ENCODE assay signal across 9 cellular contexts in the genomic region with DNA sequence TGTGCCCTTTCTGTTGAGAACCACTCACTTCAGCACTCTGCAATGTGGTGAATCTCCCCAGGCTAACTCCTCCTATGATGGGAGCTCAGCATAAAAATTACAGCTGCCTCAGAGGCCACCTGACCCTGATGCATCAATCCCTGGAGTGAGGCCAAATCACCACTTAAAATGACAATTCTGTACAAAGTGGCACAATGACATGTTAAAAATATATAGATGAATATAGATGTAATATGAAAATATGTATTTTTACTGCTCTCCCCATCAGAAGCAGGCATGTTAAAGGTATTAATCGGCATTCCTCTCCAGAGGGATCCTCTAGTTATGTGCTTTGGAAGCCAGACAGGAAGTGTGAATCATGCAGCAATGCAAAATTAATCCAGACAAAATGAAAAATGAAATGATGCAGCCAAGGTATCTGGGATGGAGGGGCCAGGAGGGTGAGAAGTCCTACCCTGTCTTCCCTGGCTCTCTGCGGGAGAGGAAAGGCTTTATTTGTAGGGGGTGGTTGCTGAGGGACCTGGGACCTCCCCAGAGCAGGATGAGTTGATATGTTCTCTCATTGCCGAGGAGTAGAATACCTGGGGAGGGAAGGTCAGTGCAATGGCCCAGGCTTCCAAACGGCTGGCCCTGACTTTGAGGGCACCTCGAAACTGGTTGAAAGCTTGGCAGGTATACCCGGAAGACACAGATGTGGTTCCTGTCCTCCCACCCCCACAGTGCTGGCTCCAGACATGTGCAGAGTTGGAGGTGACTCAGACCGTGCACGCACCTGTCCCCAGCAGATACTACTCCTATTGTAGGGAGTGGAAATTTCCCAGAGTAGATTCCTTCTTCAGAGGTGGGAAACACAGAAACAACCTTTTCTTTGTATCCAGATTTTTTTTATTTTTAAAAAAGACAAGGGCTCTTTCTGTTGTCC.
DNase-seq lines count a peak whose midpoint lies in the region; ATAC-seq and TF ChIP-seq lines count a peak whose summit lies in the region.
"Had no signal": no experiment of that assay in that cellular context is flagged by ENCODE, and none has a peak within 500 bp of the region (broad histone marks: within the 10 kb centered on the region; RNA-seq: fewer than 3 reads in every experiment).

No MANE protein-coding gene starts in this region.

- ATAC-seq in HG02884 (IDR thresholded peaks at IDR 0.05; ENCODE audit: unreplicated experiment) (no peak), GM19455 (IDR thresholded peaks at IDR 0.05; ENCODE audit: unreplicated experiment) (no peak)
- ATAC-seq: effector memory CD8-positive, alpha-beta T cell had no signal

- no peaks in the 10 kb centered on the region for H3K27me3 Mint-ChIP-seq in MCF 10A (ENCODE audit: insufficient read depth, unreplicated experiment)
- no peaks in the 10 kb centered on the region for H3K27me3 Mint-ChIP-seq in nephron (ENCODE audit: low read depth)
- peaks cover 27% of the 10 kb centered on the region for H3K27me3 Mint-ChIP-seq in activated T-helper 2 cell treated with anti-CD3 and anti-CD28 coated beads, Interferon-gamma antibody, Interleukin-2, Interleukin-4, amounts not matched to agents 10 μg/mL and 5 μg/mL and 100 μg/mL, durations not matched to agents 14 hours and 24 hours and 36 hours (ENCODE audit: low read depth)

- intact Hi-C loops in MCF 10A (cut with micrococcal nuclease) = no loop called here
- intact Hi-C loops in activated T-helper 2 cell treated with anti-CD3 and anti-CD28 coated beads, Interferon-gamma antibody, Interleukin-2, Interleukin-4, amounts not matched to agents 10 μg/mL and 5 μg/mL and 100 μg/mL, durations not matched to agents 14 hours and 24 hours and 36 hours (cut with micrococcal nuclease) = no loop called here

- H3K9me3 Mint-ChIP-seq in MCF 10A (ENCODE audit: unreplicated experiment) = no peaks in the 10 kb centered on the region
- H3K9me3 Mint-ChIP-seq in nephron = no peaks in the 10 kb centered on the region
- no peaks in the 10 kb centered on the region for H3K9me3 Mint-ChIP-seq in activated T-helper 2 cell treated with anti-CD3 and anti-CD28 coated beads, Interferon-gamma antibody, Interleukin-2, Interleukin-4, amounts not matched to agents 10 μg/mL and 5 μg/mL and 100 μg/mL, durations not matched to agents 14 hours and 24 hours and 36 hours
- H3K9me3 Mint-ChIP-seq: effector memory CD8-positive, alpha-beta T cell had no signal

- BruUV-seq in MCF 10A (replicated peaks; lab: Mats Ljungman, UMichigan) = no TSS peak

- peak; percentile 29 for DNase-seq in EH (ENCODE audit: low read depth)
- peak; percentile 48 for DNase-seq in NCI-H2029 treated with DMSO at 0.1 percent for 48 hours (lab: John Stamatoyannopoulos, UW)
- DNase-seq in MCF 10A (ENCODE audit: unreplicated experiment) = peak; percentile 85
- DNase-seq in effector CD8-positive, alpha-beta T cell (lab: John Stamatoyannopoulos, UW) = no peak
- DNase-seq in activated T-helper 2 cell treated with anti-CD3 and anti-CD28 coated beads, Interferon-gamma antibody, Interleukin-2, Interleukin-4, amounts not matched to agents 10 μg/mL and 5 μg/mL and 100 μg/mL, durations not matched to agents 14 hours and 24 hours and 36 hours (ENCODE audit: low spot score) = no peak
- DNase-seq: effector memory CD8-positive, alpha-beta T cell had no signal

- TF ChIP-seq CTCF in MCF 10A (IDR thresholded peaks at IDR 0.05; ENCODE audit: unreplicated experiment) (no peak), nephron (IDR thresholded peaks at IDR 0.05; ENCODE audit: unreplicated experiment in 3 of 3) (no peak)

- H3K27ac Mint-ChIP-seq in MCF 10A (ENCODE audit: low read depth, unreplicated experiment) (no peak overlapping the region), nephron (peak overlapping the region; percentile 80 to 94 (median 88))
- H3K27ac Mint-ChIP-seq in activated T-helper 2 cell treated with anti-CD3 and anti-CD28 coated beads, Interferon-gamma antibody, Interleukin-2, Interleukin-4, amounts not matched to agents 10 μg/mL and 5 μg/mL and 100 μg/mL, durations not matched to agents 14 hours and 24 hours and 36 hours = no peak overlapping the region
- H3K27ac Mint-ChIP-seq: effector memory CD8-positive, alpha-beta T cell had no signal

- H3K4me3 Mint-ChIP-seq in MCF 10A (ENCODE audit: unreplicated experiment) (peak overlapping the region; percentile 13), nephron (peak overlapping the region in 1 of 3 experiments; percentile 15)
- H3K4me3 Mint-ChIP-seq in activated T-helper 2 cell treated with anti-CD3 and anti-CD28 coated beads, Interferon-gamma antibody, Interleukin-2, Interleukin-4, amounts not matched to agents 10 μg/mL and 5 μg/mL and 100 μg/mL, durations not matched to agents 14 hours and 24 hours and 36 hours (ENCODE audit: low read depth) = no peak overlapping the region
- H3K4me3 Mint-ChIP-seq: effector memory CD8-positive, alpha-beta T cell had no signal

- POLR2A ChIA-PET in MCF 10A (lab: Yijun Ruan, JAX) = interaction anchor here (0.7 to 0.8 kb wide), 4 partner anchors 16 to 185 kb away, joined by 3 to 5 read pairs (median 3); no protein-coding TSS in a partner anchor

- H3K4me1 Mint-ChIP-seq in MCF 10A (ENCODE audit: insufficient read depth, unreplicated experiment) (peaks cover 35% of the 10 kb centered on the region), nephron (peaks cover 77% of the 10 kb centered on the region)
- H3K4me1 Mint-ChIP-seq in activated T-helper 2 cell treated with anti-CD3 and anti-CD28 coated beads, Interferon-gamma antibody, Interleukin-2, Interleukin-4, amounts not matched to agents 10 μg/mL and 5 μg/mL and 100 μg/mL, durations not matched to agents 14 hours and 24 hours and 36 hours (ENCODE audit: low read depth) = no peaks in the 10 kb centered on the region

- CTCF ChIA-PET in MCF 10A (lab: Yijun Ruan, JAX) = interaction anchor here (0.6 to 1.4 kb wide), 5 partner anchors 9 to 1393 kb away, joined by 3 read pairs; no protein-coding TSS in a partner anchor

- H3K36me3 Mint-ChIP-seq in MCF 10A (ENCODE audit: insufficient read depth, unreplicated experiment) (no peaks in the 10 kb centered on the region), nephron (ENCODE audit: low read depth) (no peaks in the 10 kb centered on the region)
- H3K36me3 Mint-ChIP-seq in activated T-helper 2 cell treated with anti-CD3 and anti-CD28 coated beads, Interferon-gamma antibody, Interleukin-2, Interleukin-4, amounts not matched to agents 10 μg/mL and 5 μg/mL and 100 μg/mL, durations not matched to agents 14 hours and 24 hours and 36 hours (ENCODE audit: low read depth) = no peaks in the 10 kb centered on the region

Comparison
In these comparisons a context has a peak if more than half of its experiments do, and no peak if none do; other contexts are left out.
1. DNase-seq: peak in EH (single experiment), NCI-H2029 treated with DMSO at 0.1 percent for 48 hours (single experiment) and MCF 10A (single experiment); none in effector CD8-positive, alpha-beta T cell (single experiment) and activated T-helper 2 cell treated with anti-CD3 and anti-CD28 coated beads, Interferon-gamma antibody, Interleukin-2, Interleukin-4, amounts not matched to agents 10 μg/mL and 5 μg/mL and 100 μg/mL, durations not matched to agents 14 hours and 24 hours and 36 hours (single experiment).
2. H3K27ac Mint-ChIP-seq: peak in nephron (3 of 3); none in MCF 10A (single experiment) and activated T-helper 2 cell treated with anti-CD3 and anti-CD28 coated beads, Interferon-gamma antibody, Interleukin-2, Interleukin-4, amounts not matched to agents 10 μg/mL and 5 μg/mL and 100 μg/mL, durations not matched to agents 14 hours and 24 hours and 36 hours (single experiment).